16 cellular contexts compared by ENCODE assay signal in the genomic region with DNA sequence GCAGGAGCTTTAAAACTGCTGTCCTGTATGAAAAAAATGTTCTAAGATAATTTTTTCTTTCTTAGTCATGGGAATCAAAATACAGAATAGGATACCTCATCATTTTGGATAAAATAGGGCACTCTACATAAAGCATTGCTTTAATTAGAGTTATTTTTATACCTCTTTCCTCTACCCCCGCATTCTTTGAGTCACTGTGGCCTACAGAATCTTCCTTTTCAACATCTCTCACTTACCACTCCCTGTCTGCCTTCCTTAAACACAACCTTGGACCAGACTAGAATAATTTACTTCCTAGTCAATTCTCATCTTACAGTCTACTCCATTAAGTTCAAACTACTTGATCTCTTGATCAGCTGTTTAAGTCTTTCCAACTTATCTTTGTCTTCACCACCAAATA.
"Had no signal": no experiment of that assay in that cellular context is flagged by ENCODE, and none has a peak within 500 bp of the region (broad histone marks: within the 10 kb centered on the region; RNA-seq: fewer than 3 reads in every experiment).

No MANE protein-coding gene starts in this region.

- H3K9me3 ChIP-seq: lower lobe of right lung, spleen, testis, upper lobe of right lung had no signal

- ATAC-seq: activated CD8-positive, alpha-beta T cell treated with anti-CD3 and anti-CD28 coated beads, Interleukin-2, amount 10 ng/mL, durations not matched to agents 7 days and 5 days; activated T-cell treated with anti-CD3 and anti-CD28 coated beads, Interleukin-2, amount 50 U/mL, for 72 hours; left colon; lower lobe of right lung; sciatic nerve; stimulated activated naive CD8-positive, alpha-beta T cell treated with anti-CD3 and anti-CD28 coated beads, Interleukin-15, amount 100 ng/mL, for 72 hours; upper lobe of right lung had no signal

- H3K4me3 ChIP-seq: lower lobe of right lung, spleen, testis, upper lobe of right lung had no signal

- H3K27me3 ChIP-seq: spleen, testis, upper lobe of right lung had no signal

- H3K4me1 ChIP-seq: lower lobe of right lung, spleen, testis, upper lobe of right lung had no signal

- DNase-seq: activated B cell treated with CpG ODN at 0.5 μM for 24 hours; activated CD4-positive, alpha-beta T cell treated with anti-CD3 and anti-CD28 coated beads, Interleukin-2, amount 10 ng/mL, durations not matched to agents 24 days and 14 days; activated CD8-positive, alpha-beta memory T cell treated with anti-CD3 and anti-CD28 coated beads, Interleukin-2, amount 50 U/mL, for 4 hours; activated CD8-positive, alpha-beta T cell treated with anti-CD3 and anti-CD28 coated beads, Interleukin-2, amount 10 ng/mL, durations not matched to agents 7 days and 5 days; activated gamma-delta T cell; activated T-cell treated with anti-CD3 and anti-CD28 coated beads, Interleukin-2, amount 50 U/mL, for 72 hours; amygdala; effector memory CD4-positive, alpha-beta T cell; left colon; lower lobe of right lung; spleen; stimulated activated naive CD8-positive, alpha-beta T cell treated with anti-CD3 and anti-CD28 coated beads, Interleukin-15, amount 100 ng/mL, for 72 hours; testis; upper lobe of right lung had no signal

- FAIRE-seq: frontal cortex had no signal

- H3K36me3 ChIP-seq: lower lobe of right lung, spleen, upper lobe of right lung had no signal

- H3K27ac ChIP-seq: lower lobe of right lung, spleen, testis, upper lobe of right lung had no signal
